Comparison of ENCODE assay signal across 29 cellular contexts in the genomic region with DNA sequence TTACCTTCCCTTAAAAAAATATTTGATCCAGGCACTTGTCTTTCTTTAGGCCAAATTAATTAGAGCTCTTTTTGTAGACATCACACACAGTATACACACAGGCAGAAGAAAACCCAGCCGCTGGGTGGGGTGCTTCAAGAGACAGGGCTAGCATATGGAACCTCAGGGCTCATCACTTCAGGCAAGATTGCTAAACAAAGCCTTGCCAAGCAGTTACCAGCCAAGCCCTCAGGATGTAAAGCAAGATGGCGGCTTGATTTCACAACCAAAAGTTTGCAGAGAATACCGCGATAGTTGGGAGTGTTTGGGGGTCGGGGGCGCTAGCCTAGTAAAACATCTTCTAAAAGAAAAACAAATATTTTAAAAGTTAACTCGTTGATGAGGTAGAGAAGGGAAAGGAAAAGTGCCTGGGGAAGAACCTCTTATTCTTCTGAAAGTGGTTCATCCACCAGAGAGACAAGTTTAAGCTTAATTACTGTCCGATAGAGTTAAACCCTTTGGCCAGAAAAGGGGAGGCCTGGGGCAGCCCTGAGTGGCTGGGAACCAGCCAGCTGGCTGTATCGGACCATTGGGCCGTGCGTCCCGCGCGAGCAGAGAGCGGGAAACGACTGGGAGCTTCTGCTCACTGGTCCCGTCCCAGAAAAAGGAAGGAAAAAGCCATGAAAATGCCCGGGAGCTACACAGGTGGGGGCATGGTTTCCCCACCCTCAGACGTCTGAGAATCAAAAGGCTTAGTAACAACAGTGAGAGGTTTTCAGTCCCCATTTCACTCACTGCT.
"Had no signal": no experiment of that assay in that cellular context is flagged by ENCODE, and none has a peak within 500 bp of the region (broad histone marks: within the 10 kb centered on the region; RNA-seq: fewer than 3 reads in every experiment).

No MANE protein-coding gene starts in this region.

- H3K9ac ChIP-seq: neural progenitor cell, parathyroid adenoma had no signal

- DNase-seq: dorsolateral prefrontal cortex; effector CD4-positive, alpha-beta T cell; foreskin keratinocyte; left cardiac atrium; mesenchymal stem cell; midbrain; naive thymus-derived CD4-positive, alpha-beta T cell; stimulated activated CD4-positive, alpha-beta T cell treated with anti-CD3 and anti-CD28 coated beads, Interleukin-12 subunit alpha, Interleukin-12 subunit beta, amount 100 ng/mL, for 4 hours; stimulated activated CD4-positive, alpha-beta T cell treated with anti-CD3 and anti-CD28 coated beads, Interleukin-1b, Interleukin-23, amount 100 ng/mL, for 48 hours; stimulated activated CD4-positive, alpha-beta T cell treated with anti-CD3 and anti-CD28 coated beads, Interleukin-4, amount 100 ng/mL, for 1 hour; stimulated activated CD8-positive, alpha-beta memory T cell treated with anti-CD3 and anti-CD28 coated beads, Interleukin-4, amount 100 ng/mL, for 48 hours; stimulated activated naive CD4-positive, alpha-beta T cell; stimulated activated naive CD8-positive, alpha-beta T cell treated with anti-CD3 and anti-CD28 coated beads, Interleukin-15, amount 100 ng/mL, for 72 hours; thyroid gland; trophoblast cell had no signal

- H3K27ac Mint-ChIP-seq: naive thymus-derived CD4-positive, alpha-beta T cell; neural progenitor cell had no signal

- H3K27me3 ChIP-seq: dorsolateral prefrontal cortex, esophagus muscularis mucosa, foreskin keratinocyte, gastroesophageal sphincter, heart left ventricle, hepatocyte, left lung, neural progenitor cell, right atrium auricular region, suprapubic skin, thyroid gland, vagina had no signal

- H3K4me3 Mint-ChIP-seq: naive thymus-derived CD4-positive, alpha-beta T cell; nephron; neural progenitor cell; stimulated activated naive CD8-positive, alpha-beta T cell treated with anti-CD3 and anti-CD28 coated beads, Interleukin-15, amount 100 ng/mL, for 72 hours had no signal

- H3K9me3 Mint-ChIP-seq: nephron, neural progenitor cell had no signal

- H3K36me3 Mint-ChIP-seq: naive thymus-derived CD4-positive, alpha-beta T cell; neural progenitor cell had no signal

- H3K27ac ChIP-seq: dorsolateral prefrontal cortex, esophagus muscularis mucosa, foreskin keratinocyte, gastroesophageal sphincter, heart left ventricle, left lung, neural progenitor cell, parathyroid adenoma, prostate gland, right atrium auricular region, suprapubic skin, thyroid gland, vagina had no signal

- H3K4me1 ChIP-seq: esophagus muscularis mucosa, foreskin keratinocyte, gastroesophageal sphincter, heart left ventricle, left lung, neural progenitor cell, parathyroid adenoma, prostate gland, right atrium auricular region, suprapubic skin, thyroid gland, vagina had no signal

- H3K4me3 ChIP-seq: dorsolateral prefrontal cortex, esophagus muscularis mucosa, gastroesophageal sphincter, heart left ventricle, hepatocyte, left lung, neural progenitor cell, prostate gland, right atrium auricular region, smooth muscle cell, suprapubic skin, thyroid gland, vagina had no signal

- H3K4me1 Mint-ChIP-seq: naive thymus-derived CD4-positive, alpha-beta T cell; nephron; stimulated activated naive CD8-positive, alpha-beta T cell treated with anti-CD3 and anti-CD28 coated beads, Interleukin-15, amount 100 ng/mL, for 72 hours had no signal

- ATAC-seq: foreskin keratinocyte; gastroesophageal sphincter; heart left ventricle; left cardiac atrium; left lung; naive thymus-derived CD4-positive, alpha-beta T cell; sciatic nerve; stimulated activated naive CD8-positive, alpha-beta T cell treated with anti-CD3 and anti-CD28 coated beads, Interleukin-15, amount 100 ng/mL, for 72 hours had no signal

- H3K27me3 Mint-ChIP-seq: naive thymus-derived CD4-positive, alpha-beta T cell; stimulated activated naive CD8-positive, alpha-beta T cell treated with anti-CD3 and anti-CD28 coated beads, Interleukin-15, amount 100 ng/mL, for 72 hours had no signal

- H3K9me3 ChIP-seq: esophagus muscularis mucosa, gastroesophageal sphincter, prostate gland, right atrium auricular region, suprapubic skin, thyroid gland, vagina had no signal

- H3K36me3 ChIP-seq: esophagus muscularis mucosa, gastroesophageal sphincter, heart left ventricle, left lung, neural progenitor cell, prostate gland, right atrium auricular region, suprapubic skin, thyroid gland, vagina had no signal
